8 cellular contexts compared by ENCODE assay signal in genomic region chrX:65706041-65706828, GRCh38. TPM values are rescaled to one million over a fixed set of nuclear protein-coding genes. Genes with fewer than 3 reads are reported as not detected.
A peak's percentile ranks its signal among the peaks of the same experiment; 100 is the strongest.
DNase-seq lines count a peak whose midpoint lies in the region; ATAC-seq, FAIRE-seq and TF ChIP-seq lines count a peak whose summit lies in the region.

No MANE protein-coding gene starts in this region.

- peak overlapping the region; percentile 70 to 99 (median 92) for H3K27ac Mint-ChIP-seq in CD4-positive, CD25-positive, alpha-beta regulatory T cell

- H3K9ac ChIP-seq in PC-3 (ENCODE audit: low read length) (no peak overlapping the region), K562 (ENCODE audit: insufficient read depth in 1 of 2, low read depth in 2 of 2, low read length in 2 of 2) (no peak overlapping the region)

- H2AFZ ChIP-seq in PC-3 (ENCODE audit: low read length) (no peak overlapping the region), K562 (ENCODE audit: low read depth, low read length) (no peak overlapping the region)

- POLR2A ChIA-PET in PC-3 (lab: Charles Lee; ENCODE audit: unreplicated experiment) (interaction anchor here (0.5 to 1.3 kb wide), 3 partner anchors 27 to 111 kb away, joined by 3 to 12 read pairs (median 4); no protein-coding TSS in a partner anchor), K562 (lab: Yijun Ruan, JAX) (interaction anchor here (0.6 to 1.0 kb wide), 4 partner anchors 8 to 18 kb away, joined by 3 to 4 read pairs (median 3); no protein-coding TSS in a partner anchor)

- no peaks in the 10 kb centered on the region for H3F3A ChIP-seq in PC-3 (ENCODE audit: low read length, unreplicated experiment)

- no peaks in the 10 kb centered on the region for H3K27me3 Mint-ChIP-seq in CD4-positive, CD25-positive, alpha-beta regulatory T cell

- H3K9me3 Mint-ChIP-seq in CD4-positive, CD25-positive, alpha-beta regulatory T cell = peaks cover 0 to 4% (median 0%) of the 10 kb centered on the region in 7 donors

- H3K4me1 ChIP-seq in CD4-positive, CD25-positive, alpha-beta regulatory T cell (ENCODE audit: control insufficient read depth, insufficient read depth, low read length, poor library complexity, severe bottlenecking) = peaks cover 68% of the 10 kb centered on the region
- H3K4me1 ChIP-seq in PC-3 (ENCODE audit: insufficient read depth, low read length) (peaks cover 39% of the 10 kb centered on the region), K562 (replicated peaks in 1 of 2; ENCODE audit: control insufficient read depth in 2 of 2, insufficient read depth in 2 of 2, low read length in 2 of 2) (peaks cover 0 to 6% of the 10 kb centered on the region in 2 experiments; a peak in 2 of 5 replicates), lower lobe of right lung (peaks cover 51% of the 10 kb centered on the region), transverse colon (peaks cover 7 to 28% (median 13%) of the 10 kb centered on the region in 4 donors)

- H3K9me1 ChIP-seq in K562 (ENCODE audit: control insufficient read depth, insufficient read depth, low read length) = peaks cover 4% of the 10 kb centered on the region

- H3K27ac ChIP-seq in CD4-positive, CD25-positive, alpha-beta regulatory T cell (ENCODE audit: insufficient read depth, low read length, poor library complexity, severe bottlenecking) = peak overlapping the region; percentile 64
- peak overlapping the region; percentile 68 for H3K27ac ChIP-seq in PC-3 (ENCODE audit: low read length)
- peak overlapping the region; percentile 46; the same call in 1 of the 3 replicates for H3K27ac ChIP-seq in K562 (ENCODE audit: extremely low read depth, low read depth, low read length)
- peak overlapping the region; percentile 68 for H3K27ac ChIP-seq in lower lobe of right lung
- peak overlapping the region; percentile 50 to 78 (median 72) for H3K27ac ChIP-seq in transverse colon

- H3K4me1 Mint-ChIP-seq in CD4-positive, CD25-positive, alpha-beta regulatory T cell = peaks cover 32 to 77% (median 49%) of the 10 kb centered on the region in 4 donors

- TF ChIP-seq POLR2A in K562 (conservative IDR thresholded peaks at IDR 0.05) (no peak), transverse colon (IDR thresholded peaks at IDR 0.05) (no peak)

- FAIRE-seq in K562 (lab: Jason Lieb, UNC) = no peak

- CTCF ChIA-PET in PC-3 (lab: Charles Lee) (no interaction called here), K562 (lab: Yijun Ruan, JAX; ENCODE audit: low intra/inter-chr PET ratio) (no interaction called here)

- H3K36me3 ChIP-seq in CD4-positive, CD25-positive, alpha-beta regulatory T cell (ENCODE audit: control insufficient read depth, insufficient read depth, low read length) = peaks cover 8% of the 10 kb centered on the region
- H3K36me3 ChIP-seq in PC-3 (ENCODE audit: low read depth, low read length) (peaks cover 20% of the 10 kb centered on the region), K562 (ENCODE audit: control insufficient read depth, insufficient read depth, low read length) (peaks cover 63% of the 10 kb centered on the region), lower lobe of right lung (no peaks in the 10 kb centered on the region), transverse colon (no peaks in the 10 kb centered on the region)

- no peaks in the 10 kb centered on the region for H3K9me2 ChIP-seq in PC-3 (replicated peaks; ENCODE audit: low read length)

- BruUV-seq in PC-3 (replicated peaks; lab: Mats Ljungman, UMichigan) (no TSS peak), K562 (replicated peaks; lab: Mats Ljungman, UMichigan) (no TSS peak)

- H3K36me3 Mint-ChIP-seq in CD4-positive, CD25-positive, alpha-beta regulatory T cell = peaks cover 18% of the 10 kb centered on the region

- H3K27me3 ChIP-seq in CD4-positive, CD25-positive, alpha-beta regulatory T cell (ENCODE audit: control insufficient read depth, insufficient read depth, low read length) = no peaks in the 10 kb centered on the region
- H3K27me3 ChIP-seq in PC-3 (ENCODE audit: low read length) (no peaks in the 10 kb centered on the region), K562 (ENCODE audit: control insufficient read depth in 2 of 2, insufficient read depth in 2 of 2, low read length in 2 of 2) (no peaks in the 10 kb centered on the region), lower lobe of right lung (ENCODE audit: low read depth) (no peaks in the 10 kb centered on the region), transverse colon (no peaks in the 10 kb centered on the region)

- peak; percentile 52 to 67 for ATAC-seq in CD4-positive, CD25-positive, alpha-beta regulatory T cell (ENCODE audit: low read depth in 2 of 2)
- ATAC-seq in GM21723 (IDR thresholded peaks at IDR 0.05; ENCODE audit: unreplicated experiment) (peak; percentile 50), PC-3 (peak; percentile 46), K562 (peak; percentile 65), lower lobe of right lung (peak; percentile 78 to 89)

- no peak for TF ChIP-seq CTCF in PC-3 (conservative IDR thresholded peaks at IDR 0.05; ENCODE audit: low read depth, low read length)
- TF ChIP-seq CTCF in K562 (IDR thresholded peaks at IDR 0.05 in 2 of 3, conservative IDR thresholded peaks at IDR 0.05 in 1 of 3; ENCODE audit: insufficient read depth in 2 of 3, low read depth in 1 of 3, low read length in 3 of 3) = no peak
- no peak for TF ChIP-seq CTCF in lower lobe of right lung (IDR thresholded peaks at IDR 0.05)
- TF ChIP-seq CTCF in transverse colon (IDR thresholded peaks at IDR 0.05) = no peak

- in situ Hi-C loops in K562 (cut with MboI) (no loop called here), transverse colon (cut with MboI; ENCODE audit: low pct_ligation_motif_present in 1 of 4, low pct_unique_long_range_greater_than_20kb in 1 of 4, low sequenced_read_pairs in 3 of 4) (loop anchor here in 1 of 4 donors (25.0 kb wide), 1 partner anchor 119 kb away; no protein-coding TSS in a partner anchor)

- H4K20me1 ChIP-seq in PC-3 (ENCODE audit: low read length) (peaks cover 39% of the 10 kb centered on the region), K562 (replicated peaks; ENCODE audit: control insufficient read depth, insufficient read depth, low read length) (peaks cover 14% of the 10 kb centered on the region)

- H3K79me2 ChIP-seq in PC-3 (ENCODE audit: low read length) (peaks cover 93% of the 10 kb centered on the region), K562 (ENCODE audit: control insufficient read depth, insufficient read depth, low read length) (peaks cover 82% of the 10 kb centered on the region)

- peak in 1 of 3 donors; percentile 11 for DNase-seq in CD4-positive, CD25-positive, alpha-beta regulatory T cell
- DNase-seq in PC-3 (peak; percentile 69), K562 (ENCODE audit: extremely low read depth in 1 of 4, low spot score in 3 of 4) (peak in 1 of 4 experiments; percentile 21), lower lobe of right lung (no peak), transverse colon (no peak), SKM-1 (lab: John Stamatoyannopoulos, UW; ENCODE audit: unreplicated experiment) (no peak), NCI-H748 treated with DMSO at 0.1 percent for 48 hours (lab: John Stamatoyannopoulos, UW) (no peak)

- no peak for TF ChIP-seq RAD21 in K562 (CRISPR knock-in tag; conservative IDR thresholded peaks at IDR 0.05 in 1 of 2, IDR thresholded peaks at IDR 0.05 in 1 of 2)

- H3K4me3 ChIP-seq in CD4-positive, CD25-positive, alpha-beta regulatory T cell (ENCODE audit: low read depth, low read length) = peak overlapping the region; percentile 48
- H3K4me3 ChIP-seq in PC-3 (ENCODE audit: low read length) = no peak overlapping the region
- no peak overlapping the region for H3K4me3 ChIP-seq in K562
- H3K4me3 ChIP-seq in lower lobe of right lung = no peak overlapping the region
- H3K4me3 ChIP-seq in transverse colon = no peak overlapping the region

- peak overlapping the region; percentile 15 to 69 (median 59) for H3K4me3 Mint-ChIP-seq in CD4-positive, CD25-positive, alpha-beta regulatory T cell

- 73% methylated on average over 4 of the region's 5 CpGs for WGBS in K562 (ENCODE audit: insufficient coverage, low coverage, missing lambda C conversion rate)
- 50 to 53% methylated on average over 2 to 5 of the region's 5 CpGs for WGBS in transverse colon (ENCODE audit: low coverage in 1 of 2), 2 donors

- no peaks in the 10 kb centered on the region for H3K9me3 ChIP-seq in CD4-positive, CD25-positive, alpha-beta regulatory T cell (ENCODE audit: control insufficient read depth in 2 of 2, low read length in 2 of 2)
- H3K9me3 ChIP-seq in PC-3 (ENCODE audit: low read length) (no peaks in the 10 kb centered on the region), K562 (replicated peaks; ENCODE audit: control insufficient read depth, insufficient read depth, low read depth, low read length) (no peaks in the 10 kb centered on the region), lower lobe of right lung (no peaks in the 10 kb centered on the region), transverse colon (no peaks in the 10 kb centered on the region)

- H3K4me2 ChIP-seq in PC-3 (ENCODE audit: low read length) (peak overlapping the region; percentile 40), K562 (ENCODE audit: insufficient read depth, low read length) (no peak overlapping the region)

- TF ChIP-seq EP300 in K562 (IDR thresholded peaks at IDR 0.05; ENCODE audit: low read length) (no peak), transverse colon (IDR thresholded peaks at IDR 0.05; ENCODE audit: low read depth) (no peak)

- intact Hi-C loops in PC-3 (cut with micrococcal nuclease) (no loop called here), K562 (cut with micrococcal nuclease) (no loop called here), lower lobe of right lung (cut with DNase I) (no loop called here), transverse colon (cut with DNase I; ENCODE audit: low total_unique reads) (loop anchor here (10.0 kb wide), 1 partner anchor 111 kb away; no protein-coding TSS in a partner anchor)

RNA-seq across cellular contexts. Expression of gene MSN, which starts 38.8 kb away (rescaled TPM):
- total RNA-seq in CD4-positive, CD25-positive, alpha-beta regulatory T cell = 339 TPM
- 100 to 1,000 TPM; 382 to 527 (median 469) TPM for polyA plus RNA-seq in CD4-positive, CD25-positive, alpha-beta regulatory T cell
- 308 and 350 TPM in 2 replicates for total RNA-seq in PC-3 (2014; rRNA removed)
- total RNA-seq in K562 (2011; cell fraction: chromatin; rRNA removed; ENCODE audit: low replicate concordance) = 60.7 and 70.4 TPM in 2 replicates
- total RNA-seq in K562 (2011; cell fraction: nucleolus; rRNA removed) = 61.2 and 71.2 TPM in 2 replicates
- total RNA-seq in K562 (2011; cell fraction: nucleoplasm; rRNA removed) = 79.1 and 109 TPM in 2 replicates
- total RNA-seq in K562 (2014; rRNA removed) = 224 and 261 TPM in 2 replicates
- total RNA-seq in K562 (2014; rRNA removed; fragmentation: Illumina TruSeq; extraction: Trizol) = 218 and 234 TPM in 2 replicates
- 237 and 240 TPM in 2 replicates for total RNA-seq in K562 (2015; rRNA removed; fragmentation: Illumina TruSeq; extraction: Trizol)
- 294 and 346 TPM in 2 replicates for total RNA-seq in K562 (2021)
- 320 and 393 TPM in 2 replicates for polyA plus RNA-seq in K562 (2011; rRNA removed)
- 320 and 357 TPM in 2 replicates for polyA plus RNA-seq in K562 (2011; cell fraction: cytosol; rRNA removed)
- 205 and 240 TPM in 2 replicates for polyA plus RNA-seq in K562 (2011; cell fraction: nucleus; rRNA removed)
- polyA plus RNA-seq in K562 (2012) = 355 and 371 TPM in 2 replicates
- 450 and 486 TPM in 2 replicates for polyA plus RNA-seq in K562 (2014; fragmentation: Illumina TruSeq; extraction: Trizol)
- polyA plus RNA-seq in K562 (2014; fragmentation: Nextera tagmentation; extraction: Ambion mirVana) = 100 to 1,000 TPM; 128 to 283 TPM
- 193 and 236 TPM in 2 replicates for polyA plus RNA-seq in K562 (2014; rRNA removed)
- polyA minus RNA-seq in K562 (2011; rRNA and poly(A)+ RNA removed) = 381 and 481 TPM in 2 replicates
- 197 and 272 TPM in 2 replicates for polyA minus RNA-seq in K562 (2011; cell fraction: cytosol; rRNA and poly(A)+ RNA removed)
- 53.3 and 91.7 TPM in 2 replicates for polyA minus RNA-seq in K562 (2011; cell fraction: nucleus; rRNA and poly(A)+ RNA removed)
- total RNA-seq in lower lobe of right lung = 419 TPM
- 10 to 100 TPM; 40.0 to 73.8 (median 60.4) TPM for total RNA-seq in transverse colon
